In the genomic region with DNA sequence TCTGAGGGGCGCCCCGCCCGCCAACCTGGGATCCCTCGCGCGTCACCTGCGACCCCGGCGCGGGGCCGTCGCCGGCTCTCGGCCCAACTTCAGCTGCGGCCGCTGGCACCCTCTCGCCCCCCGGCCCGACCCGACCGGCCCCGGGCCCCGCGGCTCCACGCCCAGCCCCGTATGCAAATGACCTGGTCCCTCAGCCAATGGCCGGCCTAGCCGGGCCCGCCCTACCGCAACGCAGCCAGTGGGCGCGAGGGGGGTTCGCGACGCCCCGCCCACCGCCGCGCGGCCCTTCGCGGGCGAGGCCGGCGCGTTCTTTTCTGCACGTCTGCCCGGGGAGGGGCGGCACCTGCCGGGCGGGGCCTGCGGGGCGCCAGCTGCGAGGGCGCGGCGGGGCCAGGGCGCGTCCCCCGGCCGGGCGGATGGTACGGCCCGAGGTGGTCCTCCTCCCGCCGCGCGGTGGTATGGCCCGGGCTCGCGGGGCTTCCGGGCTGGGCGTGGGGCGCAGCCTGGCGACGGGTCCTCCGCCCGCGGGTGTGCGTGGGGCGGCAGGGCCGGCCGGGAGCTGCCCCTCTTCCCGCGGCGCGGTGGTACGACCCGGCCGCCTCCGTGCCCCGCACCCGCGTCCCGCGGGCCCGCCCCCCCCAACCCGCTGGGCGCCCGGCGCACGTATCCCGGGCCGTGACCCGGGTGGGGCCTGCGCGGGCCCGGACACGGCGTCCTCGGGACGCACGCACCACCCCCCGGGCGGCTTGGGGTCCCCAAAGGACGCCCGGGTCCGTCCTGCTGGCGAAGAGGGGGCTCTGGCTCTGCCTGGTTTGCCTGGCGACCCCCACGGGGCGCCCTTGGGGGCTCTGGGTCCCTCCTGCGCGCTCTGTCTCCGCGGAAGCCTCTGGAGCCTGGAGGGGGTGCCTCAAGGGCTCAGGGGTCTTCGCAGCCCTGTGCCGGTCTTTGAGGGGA, we compare ENCODE assay signal across 8 cellular contexts. TPM values are rescaled to one million over a fixed set of nuclear protein-coding genes. Genes with fewer than 3 reads are reported as not detected.
A peak's percentile ranks its signal among the peaks of the same experiment; 100 is the strongest.
DNase-seq lines count a peak whose midpoint lies in the region; ATAC-seq and TF ChIP-seq lines count a peak whose summit lies in the region.

No MANE protein-coding gene starts in this region.

- H2BK120ac ChIP-seq in H9 (ENCODE audit: low read depth, low read length, poor library complexity, severe bottlenecking): no peak overlapping the region

- H3K9me3 ChIP-seq in ES-I3 (ENCODE audit: control insufficient read depth, insufficient read depth, low read length): no peaks in the 10 kb centered on the region
- no peaks in the 10 kb centered on the region for H3K9me3 ChIP-seq in H9 (ENCODE audit: control insufficient read depth, low read depth, low read length)
- H3K9me3 ChIP-seq in RWPE2 (ENCODE audit: severe bottlenecking): no peaks in the 10 kb centered on the region
- no peaks in the 10 kb centered on the region for H3K9me3 ChIP-seq in neural progenitor cell (ENCODE audit: low read depth)
- no peaks in the 10 kb centered on the region for H3K9me3 ChIP-seq in stomach smooth muscle (ENCODE audit: control insufficient read depth in 2 of 2, low read length in 2 of 2)

- no peak overlapping the region for H4K8ac ChIP-seq in H9 (replicated peaks; ENCODE audit: insufficient read length, low read depth, low read length)

- H3K23ac ChIP-seq in H9 (ENCODE audit: insufficient read length, low read depth, low read length): no peak overlapping the region

- H3K4me2 ChIP-seq in H9 (ENCODE audit: insufficient read depth, insufficient read length, low read length) (peak overlapping the region; percentile 22), neural progenitor cell (peak overlapping the region; percentile 98)

- H2AK5ac ChIP-seq in H9 (ENCODE audit: insufficient read length, low read length): no peak overlapping the region

- no peaks in the 10 kb centered on the region for H4K20me1 ChIP-seq in H9 (ENCODE audit: control insufficient read depth, insufficient read depth, insufficient read length)
- peaks cover 39% of the 10 kb centered on the region for H4K20me1 ChIP-seq in neural progenitor cell (ENCODE audit: low read depth)

- H3K27ac Mint-ChIP-seq in H9 (0 out of 7 replicates have a peak overlapping the region, but pooled peaks of 1 of the 3 experiments have one; percentile 57), neural progenitor cell (peak overlapping the region; percentile 72)

- ATAC-seq in RWPE2 (ENCODE audit: low read depth): peak; percentile 85

- peak; percentile 96 for DNase-seq in H9
- DNase-seq in M059J (ENCODE audit: low read depth): peak; percentile 93
- DNase-seq in RWPE2 (ENCODE audit: low spot score): peak; percentile 92
- DNase-seq in activated effector memory CD4-positive, alpha-beta T cell treated with Interleukin-2 at 50 U/mL for 16 hours: peak; percentile 91
- peak; percentile 93 for DNase-seq in fibroblast of villous mesenchyme (ENCODE audit: low read depth)
- DNase-seq in neural progenitor cell (ENCODE audit: low spot score): peak; percentile 98

- peak overlapping the region; percentile 88 for H3K4me3 ChIP-seq in RWPE2 (ENCODE audit: severe bottlenecking)
- H3K4me3 ChIP-seq in fibroblast of villous mesenchyme (ENCODE audit: low read depth, low read length): peak overlapping the region; percentile 71
- peak overlapping the region; percentile 90 for H3K4me3 ChIP-seq in neural progenitor cell
- peak overlapping the region; percentile 35 to 73 for H3K4me3 ChIP-seq in stomach smooth muscle (ENCODE audit: low read length in 2 of 2)

- H2BK5ac ChIP-seq in H9 (ENCODE audit: insufficient read length, low read length): no peak overlapping the region

- WGBS in H9 (ENCODE audit: extremely low coverage, insufficient read length, low lambda C conversion rate): no CpG with 5 or more reads among the region's 129 CpGs

- 0 out of 5 replicates have a peak, but pooled peaks cover 0 to 2% of the 10 kb centered on the region in 2 experiments for H3K9me3 Mint-ChIP-seq in H9
- H3K9me3 Mint-ChIP-seq in neural progenitor cell: no peaks in the 10 kb centered on the region

- H3K27me3 ChIP-seq in H9 (ENCODE audit: insufficient read depth, low read length) (no peaks in the 10 kb centered on the region), RWPE2 (ENCODE audit: insufficient read depth, poor library complexity, severe bottlenecking) (no peaks in the 10 kb centered on the region), neural progenitor cell (no peaks in the 10 kb centered on the region), stomach smooth muscle (ENCODE audit: control insufficient read depth in 1 of 2, insufficient read depth in 2 of 2, low read length in 2 of 2) (no peaks in the 10 kb centered on the region)

- peaks cover 27 to 34% of the 10 kb centered on the region in 2 experiments for H3K4me1 Mint-ChIP-seq in H9
- peaks cover 14% of the 10 kb centered on the region for H3K4me1 Mint-ChIP-seq in neural progenitor cell

- H3K27ac ChIP-seq in H9 (ENCODE audit: insufficient read length, low read depth, low read length) (no peak overlapping the region), RWPE2 (ENCODE audit: poor library complexity, severe bottlenecking) (peak overlapping the region; percentile 81), neural progenitor cell (no peak overlapping the region), stomach smooth muscle (ENCODE audit: low read length) (peak overlapping the region; percentile 58)

- no peak overlapping the region for H2BK20ac ChIP-seq in H9 (ENCODE audit: low read depth, low read length, poor library complexity, severe bottlenecking)

- H3K36me3 Mint-ChIP-seq in H9 (ENCODE audit: insufficient read depth in 1 of 3, low read depth in 3 of 3): peaks cover 0 to 8% (median 2%) of the 10 kb centered on the region in 3 experiments; a peak in 5 of 7 replicates
- no peaks in the 10 kb centered on the region for H3K36me3 Mint-ChIP-seq in neural progenitor cell

- H3K79me2 ChIP-seq in H9 (ENCODE audit: insufficient read depth, low read length): no peaks in the 10 kb centered on the region
- peaks cover 7% of the 10 kb centered on the region for H3K79me2 ChIP-seq in neural progenitor cell (ENCODE audit: low read depth)

- H2AFZ ChIP-seq in H9 (ENCODE audit: low read length) (no peak overlapping the region), neural progenitor cell (replicated peaks) (no peak overlapping the region)

- H2BK15ac ChIP-seq in H9 (ENCODE audit: low read depth, low read length): no peak overlapping the region

- H3K4me3 Mint-ChIP-seq in H9: peak overlapping the region; percentile 69 to 77
- H3K4me3 Mint-ChIP-seq in neural progenitor cell: peak overlapping the region; percentile 86

- H3K14ac ChIP-seq in H9 (ENCODE audit: insufficient read depth, low read length): no peak overlapping the region; the same call in 1 of the 2 replicates

- H3K56ac ChIP-seq in H9 (ENCODE audit: insufficient read length, low read depth, low read length): no peak overlapping the region

- H3K36me3 ChIP-seq in ES-I3 (ENCODE audit: insufficient read depth, low read length) (no peaks in the 10 kb centered on the region), RWPE2 (ENCODE audit: low read depth) (peaks cover 25% of the 10 kb centered on the region), neural progenitor cell (no peaks in the 10 kb centered on the region), stomach smooth muscle (ENCODE audit: control insufficient read depth in 2 of 2, insufficient read depth in 2 of 2, low read length in 2 of 2) (no peaks in the 10 kb centered on the region)

- H3K18ac ChIP-seq in H9 (ENCODE audit: insufficient read length, low read depth, low read length): no peak overlapping the region

- TF ChIP-seq CTCF in H9 (conservative IDR thresholded peaks at IDR 0.05) (no peak), RWPE2 (IDR thresholded peaks at IDR 0.05; ENCODE audit: poor library complexity, severe bottlenecking) (no peak), fibroblast of villous mesenchyme (IDR thresholded peaks at IDR 0.05; ENCODE audit: insufficient read depth, low read depth, low read length) (no peak), neural progenitor cell (IDR thresholded peaks at IDR 0.05) (no peak)

- no peak overlapping the region for H3T11ph ChIP-seq in H9 (ENCODE audit: low read length)

- peaks cover 16% of the 10 kb centered on the region for H3K4me1 ChIP-seq in ES-I3 (ENCODE audit: insufficient read depth, low read length)
- no peaks in the 10 kb centered on the region for H3K4me1 ChIP-seq in H9 (ENCODE audit: insufficient read depth, low read length)
- peaks cover 7% of the 10 kb centered on the region for H3K4me1 ChIP-seq in RWPE2 (ENCODE audit: insufficient read depth, poor library complexity, severe bottlenecking)
- H3K4me1 ChIP-seq in neural progenitor cell: peaks cover 32% of the 10 kb centered on the region
- peaks cover 20% of the 10 kb centered on the region for H3K4me1 ChIP-seq in stomach smooth muscle (ENCODE audit: control insufficient read depth, insufficient read depth, low read length)

- H3K27me3 Mint-ChIP-seq in H9 (ENCODE audit: low read depth) (peaks cover 2% of the 10 kb centered on the region), neural progenitor cell (ENCODE audit: insufficient read depth, low read depth) (peaks cover 11% of the 10 kb centered on the region)

- H3K79me1 ChIP-seq in H9 (ENCODE audit: insufficient read depth, low read depth, low read length, poor library complexity, severe bottlenecking): no peaks in the 10 kb centered on the region

- H3K9ac ChIP-seq in ES-I3 (ENCODE audit: low read depth, low read length) (peak overlapping the region; percentile 61), H9 (ENCODE audit: extremely low read depth, insufficient read length, low read length) (no peak overlapping the region), neural progenitor cell (peak overlapping the region; percentile 27), stomach smooth muscle (ENCODE audit: low read length in 2 of 2) (peak overlapping the region; percentile 62 to 73)

- H3K23me2 ChIP-seq in H9 (ENCODE audit: insufficient read length, low read depth, low read length, poor library complexity, severe bottlenecking): peaks cover 8% of the 10 kb centered on the region

- no peak overlapping the region for H2BK12ac ChIP-seq in H9 (ENCODE audit: insufficient read length, low read depth, low read length)

- H4K91ac ChIP-seq in H9 (ENCODE audit: insufficient read length, low read depth, low read length): no peak overlapping the region

- peaks cover 48% of the 10 kb centered on the region for H3F3A ChIP-seq in neural progenitor cell (ENCODE audit: low read depth)

- H4K5ac ChIP-seq in H9 (ENCODE audit: insufficient read length, low read depth, low read length): no peak overlapping the region

- H3K4ac ChIP-seq in H9 (ENCODE audit: low read depth, low read length): no peak overlapping the region

RNA-seq across cellular contexts. Expression of gene PHRF1, which starts 7.7 kb away (rescaled TPM):
- total RNA-seq in H9 (2021) (48.9 and 50.6 TPM in 2 replicates), fibroblast of villous mesenchyme (29.4 and 38.7 TPM in 2 replicates), neural progenitor cell (ENCODE audit: low replicate concordance) (9.8 and 43.6 TPM in 2 replicates)
- total RNA-seq in M059J (2014; rRNA removed; shearing (Covaris generic)): 17.0 and 24.3 TPM in 2 replicates

RNA-seq across cellular contexts. Expression of gene RASSF7, which starts 7.8 kb away (rescaled TPM):
- total RNA-seq in H9 (2021): 26.3 and 30.0 TPM in 2 replicates
- 53.4 and 56.0 TPM in 2 replicates for total RNA-seq in M059J (2014; rRNA removed; shearing (Covaris generic))
- 14.2 and 15.5 TPM in 2 replicates for total RNA-seq in fibroblast of villous mesenchyme
- total RNA-seq in neural progenitor cell (ENCODE audit: low replicate concordance): 12.8 and 48.3 TPM in 2 replicates

RNA-seq across cellular contexts. Expression of gene LMNTD2, which starts 8.0 kb away (rescaled TPM):
- total RNA-seq in H9 (2021) (4.2 and 4.7 TPM in 2 replicates), fibroblast of villous mesenchyme (1.6 and 2.2 TPM in 2 replicates), neural progenitor cell (ENCODE audit: low replicate concordance) (1.1 and 2.5 TPM in 2 replicates)
- total RNA-seq in M059J (2014; rRNA removed; shearing (Covaris generic)): 1.1 and 3.8 TPM in 2 replicates

RNA-seq across cellular contexts. Expression of gene LRRC56, which starts 31.3 kb away (rescaled TPM):
- total RNA-seq in H9 (2021): 3.1 and 3.4 TPM in 2 replicates
- total RNA-seq in M059J (2014; rRNA removed; shearing (Covaris generic)): 0.25 and 0.34 TPM in 2 replicates
- total RNA-seq in fibroblast of villous mesenchyme: 0.43 and 0.64 TPM in 2 replicates
- total RNA-seq in neural progenitor cell (ENCODE audit: low replicate concordance): 0.45 and 1.4 TPM in 2 replicates

RNA-seq across cellular contexts. Expression of gene HRAS, which starts 33.2 kb away (rescaled TPM):
- total RNA-seq in H9 (2021) (61.8 and 66.0 TPM in 2 replicates), fibroblast of villous mesenchyme (36.7 and 47.0 TPM in 2 replicates), neural progenitor cell (ENCODE audit: low replicate concordance) (21.2 and 32.3 TPM in 2 replicates)
- total RNA-seq in M059J (2014; rRNA removed; shearing (Covaris generic)): 56.9 and 110 TPM in 2 replicates

Comparison
In these comparisons a context has a peak if more than half of its experiments do, and no peak if none do; other contexts are left out.
1. H3K27ac ChIP-seq: peak in RWPE2 (single experiment) and stomach smooth muscle (single experiment); none in H9 (single experiment) and neural progenitor cell (single experiment).
2. Peak in every context shown above with its lines, with median percentiles within 50 percentile points of each other: DNase-seq and H3K4me3 ChIP-seq.